12 cellular contexts compared by ENCODE assay signal in genomic region chr6:142851601-142852000, GRCh38.
DNase-seq lines count a peak whose midpoint lies in the region; ATAC-seq, FAIRE-seq and TF ChIP-seq lines count a peak whose summit lies in the region.
"Had no signal": no experiment of that assay in that cellular context is flagged by ENCODE, and none has a peak within 500 bp of the region (broad histone marks: within the 10 kb centered on the region; RNA-seq: fewer than 3 reads in every experiment).

No MANE protein-coding gene starts in this region.

- H3K36me3 ChIP-seq in MG63 = no peaks in the 10 kb centered on the region
- H3K36me3 ChIP-seq in astrocyte (ENCODE audit: insufficient read depth, low read length) = no peaks in the 10 kb centered on the region
- no peaks in the 10 kb centered on the region for H3K36me3 ChIP-seq in small intestine (ENCODE audit: control insufficient read depth in 2 of 2, insufficient read depth in 2 of 2, low read length in 2 of 2)
- no peaks in the 10 kb centered on the region for H3K36me3 ChIP-seq in upper lobe of right lung

- no peaks in the 10 kb centered on the region for H3K9me3 Mint-ChIP-seq in astrocyte (ENCODE audit: unreplicated experiment)

- peak overlapping the region; percentile 31 for H3K9ac ChIP-seq in astrocyte (ENCODE audit: low read length)

- ATAC-seq in upper lobe of right lung = no peak

- no peaks in the 10 kb centered on the region for H3K27me3 Mint-ChIP-seq in astrocyte (ENCODE audit: low read depth, unreplicated experiment)

- peaks cover 73% of the 10 kb centered on the region for H3K4me1 Mint-ChIP-seq in astrocyte (ENCODE audit: low read depth, unreplicated experiment)

- H2AFZ ChIP-seq in astrocyte (ENCODE audit: low read depth, low read length) = no peak overlapping the region

- peak overlapping the region; percentile 44 for H3K4me2 ChIP-seq in astrocyte (ENCODE audit: low read length)

- intact Hi-C loops in upper lobe of right lung (cut with DNase I) = no loop called here

- H3K79me2 ChIP-seq in astrocyte (ENCODE audit: insufficient read depth, low read length) = peaks cover 36% of the 10 kb centered on the region

- FAIRE-seq in astrocyte (lab: Jason Lieb, UNC) (peak; percentile 34), small intestine (lab: Jason Lieb, UNC) (no peak)

- DNase-seq in ELR (ENCODE audit: low read depth) (peak; percentile 84), MG63 (peak; percentile 33), astrocyte (ENCODE audit: low read depth) (no peak), renal cortical epithelial cell (ENCODE audit: low read depth) (peak; percentile 54), NCI-H2081 (lab: John Stamatoyannopoulos, UW) (no peak), small intestine (no peak), upper lobe of right lung (no peak), NCI-H2081 treated with DMSO at 0.1 percent for 48 hours (lab: John Stamatoyannopoulos, UW) (no peak)
- DNase-seq: activated CD4-positive, alpha-beta T cell treated with anti-CD3 and anti-CD28 coated beads for 48 hours; NCI-H2029; Right ventricle myocardium superior had no signal

- H3K27ac ChIP-seq in astrocyte (ENCODE audit: low read depth, low read length) (peak overlapping the region; percentile 69), small intestine (ENCODE audit: low read depth in 1 of 2, low read length in 1 of 2) (no peak overlapping the region), upper lobe of right lung (no peak overlapping the region)

- H3K9me3 ChIP-seq in MG63 = no peaks in the 10 kb centered on the region
- H3K9me3 ChIP-seq in astrocyte (ENCODE audit: insufficient read depth, low read depth, low read length) = no peaks in the 10 kb centered on the region
- H3K9me3 ChIP-seq in small intestine (ENCODE audit: control insufficient read depth, low read depth) = no peaks in the 10 kb centered on the region
- H3K9me3 ChIP-seq in upper lobe of right lung = no peaks in the 10 kb centered on the region

- H3K36me3 Mint-ChIP-seq in astrocyte (ENCODE audit: low read depth, unreplicated experiment) = peaks cover 3% of the 10 kb centered on the region

- no peaks in the 10 kb centered on the region for H4K20me1 ChIP-seq in astrocyte (ENCODE audit: insufficient read depth, low read length)

- 7 to 31% (median 11%) methylated on average over 2 of the region's 2 CpGs for WGBS in small intestine, 3 donors

- H3K4me3 ChIP-seq in MG63 (no peak overlapping the region), astrocyte (ENCODE audit: insufficient read depth, low read depth, low read length) (no peak overlapping the region), small intestine (ENCODE audit: low read depth in 1 of 2, low read length in 2 of 2) (no peak overlapping the region), upper lobe of right lung (no peak overlapping the region)
- H3K4me3 ChIP-seq: lung had no signal

- TF ChIP-seq CTCF in astrocyte (IDR thresholded peaks at IDR 0.05; ENCODE audit: insufficient read depth, low read depth, low read length) (no peak), upper lobe of right lung (IDR thresholded peaks at IDR 0.05) (no peak)

- no peak overlapping the region for H3K27ac Mint-ChIP-seq in astrocyte (ENCODE audit: unreplicated experiment)

- H3K27me3 ChIP-seq in MG63 (no peaks in the 10 kb centered on the region), astrocyte (ENCODE audit: insufficient read depth, low read length) (no peaks in the 10 kb centered on the region), small intestine (ENCODE audit: control insufficient read depth in 2 of 2, insufficient read depth in 2 of 2, low read length in 2 of 2) (no peaks in the 10 kb centered on the region), upper lobe of right lung (no peaks in the 10 kb centered on the region)

- H3K4me3 Mint-ChIP-seq in astrocyte (ENCODE audit: unreplicated experiment) = no peak overlapping the region

- peaks cover 33% of the 10 kb centered on the region for H3K4me1 ChIP-seq in astrocyte (ENCODE audit: insufficient read depth, low read length)
- peaks cover 8 to 26% of the 10 kb centered on the region in 2 donors for H3K4me1 ChIP-seq in small intestine (ENCODE audit: control insufficient read depth in 2 of 2, insufficient read depth in 1 of 2, low read depth in 1 of 2, low read length in 1 of 2)
- peaks cover 16% of the 10 kb centered on the region for H3K4me1 ChIP-seq in upper lobe of right lung

Comparison
In these comparisons a context has a peak if more than half of its experiments do, and no peak if none do; other contexts are left out.
1. DNase-seq: peak in ELR (single experiment), MG63 (single experiment) and renal cortical epithelial cell (single experiment); none in astrocyte (single experiment), NCI-H2081 (0 of 2), small intestine (single experiment), upper lobe of right lung (single experiment) and NCI-H2081 treated with DMSO at 0.1 percent for 48 hours (single experiment).